In genomic region chr11:27699242-27699925, GRCh38 we compare ENCODE assay signal across 8 cellular contexts. TPM values are rescaled to one million over a fixed set of nuclear protein-coding genes. Genes with fewer than 3 reads are reported as not detected.
A peak's percentile ranks its signal among the peaks of the same experiment; 100 is the strongest.
DNase-seq lines count a peak whose midpoint lies in the region; ATAC-seq and TF ChIP-seq lines count a peak whose summit lies in the region.

No MANE protein-coding gene starts in this region.

- peaks cover 24% of the 10 kb centered on the region for H3K4me1 Mint-ChIP-seq in endodermal cell
- H3K4me1 Mint-ChIP-seq in nephron: peaks cover 36% of the 10 kb centered on the region
- H3K4me1 Mint-ChIP-seq in CD14-positive monocyte: peaks cover 22% of the 10 kb centered on the region

- ATAC-seq in GM19324 (IDR thresholded peaks at IDR 0.05; ENCODE audit: low FRiP score, unreplicated experiment) (no peak), HG02884 (IDR thresholded peaks at IDR 0.05; ENCODE audit: unreplicated experiment) (no peak)

- H3K9me3 ChIP-seq in DOHH2 (ENCODE audit: control insufficient read depth, insufficient read depth, low read length) (no peaks in the 10 kb centered on the region), endodermal cell (ENCODE audit: control insufficient read depth, low read length) (no peaks in the 10 kb centered on the region)

- no peak overlapping the region for H3K4me3 ChIP-seq in DOHH2 (ENCODE audit: low read length)
- H3K4me3 ChIP-seq in endodermal cell (ENCODE audit: low read length): peak overlapping the region; percentile 82

- intact Hi-C loops in CD14-positive monocyte (cut with micrococcal nuclease): no loop called here

- H3K27ac Mint-ChIP-seq in endodermal cell: peak overlapping the region; percentile 43
- H3K27ac Mint-ChIP-seq in nephron: peak overlapping the region in 2 of 3 experiments; percentile 62 to 74
- no peak overlapping the region for H3K27ac Mint-ChIP-seq in CD14-positive monocyte

- H3K27me3 ChIP-seq in DOHH2 (ENCODE audit: control insufficient read depth, low read length) (peaks cover 52% of the 10 kb centered on the region), endodermal cell (ENCODE audit: control insufficient read depth, insufficient read depth, low read length, poor library complexity, severe bottlenecking) (peaks cover 78% of the 10 kb centered on the region)

- H3K36me3 Mint-ChIP-seq in endodermal cell (ENCODE audit: low read depth) (no peaks in the 10 kb centered on the region), nephron (ENCODE audit: low read depth) (no peaks in the 10 kb centered on the region), CD14-positive monocyte (no peaks in the 10 kb centered on the region)

- no peak overlapping the region for H3K9ac ChIP-seq in endodermal cell (ENCODE audit: extremely low read depth, low read length, poor library complexity, severe bottlenecking)

- peak overlapping the region; percentile 65 for H3K4me3 Mint-ChIP-seq in endodermal cell
- H3K4me3 Mint-ChIP-seq in nephron: peak overlapping the region; percentile 87 to 90 (median 90)
- peak overlapping the region in 1 of 2 donors; percentile 88 for H3K4me3 Mint-ChIP-seq in CD14-positive monocyte

- peaks cover 74% of the 10 kb centered on the region for H3K27me3 Mint-ChIP-seq in endodermal cell (ENCODE audit: insufficient read depth)
- H3K27me3 Mint-ChIP-seq in nephron (ENCODE audit: low read depth): peaks cover 45% of the 10 kb centered on the region
- peaks cover 57 to 78% (median 75%) of the 10 kb centered on the region in 3 donors for H3K27me3 Mint-ChIP-seq in CD14-positive monocyte (ENCODE audit: low read depth in 3 of 3)

- DNase-seq in NCI-H748 treated with DMSO at 0.1 percent for 48 hours (lab: John Stamatoyannopoulos, UW): peak; percentile 21
- peak; percentile 81 for DNase-seq in endodermal cell
- DNase-seq in CD14-positive monocyte (ENCODE audit: low spot score): no peak
- DNase-seq in NOMO-1 treated with dmso at 0.1 percent for 144 hours (lab: John Stamatoyannopoulos, UW; ENCODE audit: unreplicated experiment): no peak

- H4K20me1 ChIP-seq in DOHH2 (ENCODE audit: control insufficient read depth, insufficient read depth, low read depth, low read length): no peaks in the 10 kb centered on the region

- H3K27ac ChIP-seq in DOHH2 (ENCODE audit: low read depth, low read length) (no peak overlapping the region), endodermal cell (ENCODE audit: low read depth, low read length) (no peak overlapping the region)

- H3K4me1 ChIP-seq in DOHH2 (ENCODE audit: control insufficient read depth, low read length): peaks cover 3% of the 10 kb centered on the region
- no peaks in the 10 kb centered on the region for H3K4me1 ChIP-seq in endodermal cell (ENCODE audit: control insufficient read depth, insufficient read depth, low read length)

- no peaks in the 10 kb centered on the region for H3K9me2 ChIP-seq in DOHH2 (replicated peaks; ENCODE audit: control insufficient read depth, low read length)

- H3K79me2 ChIP-seq in DOHH2 (ENCODE audit: control insufficient read depth, low read length): no peaks in the 10 kb centered on the region

- H3K36me3 ChIP-seq in DOHH2 (ENCODE audit: control insufficient read depth, low read length) (no peaks in the 10 kb centered on the region), endodermal cell (ENCODE audit: control insufficient read depth, insufficient read depth, low read length) (no peaks in the 10 kb centered on the region)

- peak overlapping the region; percentile 45 for H3K4me2 ChIP-seq in DOHH2 (ENCODE audit: low read length)

- no peaks in the 10 kb centered on the region for H3F3A ChIP-seq in DOHH2 (ENCODE audit: control insufficient read depth, insufficient read depth)

- WGBS in endodermal cell (ENCODE audit: insufficient coverage in 1 of 2, insufficient read length in 1 of 2), 2 experiments: 0 to 1% methylated on average over 4 to 30 of the region's 30 CpGs

- H3K9me3 Mint-ChIP-seq in endodermal cell: no peaks in the 10 kb centered on the region
- no peaks in the 10 kb centered on the region for H3K9me3 Mint-ChIP-seq in nephron
- peaks cover 0 to 24% (median 4%) of the 10 kb centered on the region in 7 donors for H3K9me3 Mint-ChIP-seq in CD14-positive monocyte

- TF ChIP-seq CTCF in DOHH2 (IDR thresholded peaks at IDR 0.05; ENCODE audit: low read depth, low read length, poor library complexity, severe bottlenecking) (peak; percentile 3), endodermal cell (conservative IDR thresholded peaks at IDR 0.05) (no peak), nephron (IDR thresholded peaks at IDR 0.05; ENCODE audit: unreplicated experiment in 3 of 3) (no peak), CD14-positive monocyte (IDR thresholded peaks at IDR 0.05) (no peak)

RNA-seq across cellular contexts. Expression of gene BDNF, which starts 0.9 kb away (rescaled TPM):
- total RNA-seq in endodermal cell: under 1 TPM in 1 of 2 donors, not detected in 1; 0.33 TPM
- 0.82 TPM for polyA plus RNA-seq in endodermal cell (2013, experiment 1 of 2)
- 0.75 TPM for polyA plus RNA-seq in endodermal cell (2013, experiment 2 of 2)
- not detected for polyA plus RNA-seq in CD14-positive monocyte

Comparison
In these comparisons a context has a peak if more than half of its experiments do, and no peak if none do; other contexts are left out.
1. DNase-seq: peak in NCI-H748 treated with DMSO at 0.1 percent for 48 hours (single experiment) and endodermal cell (single experiment); none in CD14-positive monocyte (single experiment) and NOMO-1 treated with dmso at 0.1 percent for 144 hours (single experiment).
2. H3K27ac Mint-ChIP-seq: peak in endodermal cell (single experiment) and nephron (2 of 3); none in CD14-positive monocyte (0 of 7).